ENCODE assay signal across 2 cellular contexts in genomic region chr2:62744603-62745002, GRCh38.
TF ChIP-seq lines count a peak whose summit lies in the region.

No MANE protein-coding gene starts in this region.

TF ChIP-seq in GM23338, 12 proteins besides CTCF, POLR2A, EP300 and RAD21 (continued from another document):
- TF ChIP-seq, protein P1, sequence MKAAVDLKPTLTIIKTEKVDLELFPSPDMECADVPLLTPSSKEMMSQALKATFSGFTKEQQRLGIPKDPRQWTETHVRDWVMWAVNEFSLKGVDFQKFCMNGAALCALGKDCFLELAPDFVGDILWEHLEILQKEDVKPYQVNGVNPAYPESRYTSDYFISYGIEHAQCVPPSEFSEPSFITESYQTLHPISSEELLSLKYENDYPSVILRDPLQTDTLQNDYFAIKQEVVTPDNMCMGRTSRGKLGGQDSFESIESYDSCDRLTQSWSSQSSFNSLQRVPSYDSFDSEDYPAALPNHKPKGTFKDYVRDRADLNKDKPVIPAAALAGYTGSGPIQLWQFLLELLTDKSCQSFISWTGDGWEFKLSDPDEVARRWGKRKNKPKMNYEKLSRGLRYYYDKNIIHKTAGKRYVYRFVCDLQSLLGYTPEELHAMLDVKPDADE (IDR thresholded peaks at IDR 0.05), result no peak
- TF ChIP-seq, protein P2, sequence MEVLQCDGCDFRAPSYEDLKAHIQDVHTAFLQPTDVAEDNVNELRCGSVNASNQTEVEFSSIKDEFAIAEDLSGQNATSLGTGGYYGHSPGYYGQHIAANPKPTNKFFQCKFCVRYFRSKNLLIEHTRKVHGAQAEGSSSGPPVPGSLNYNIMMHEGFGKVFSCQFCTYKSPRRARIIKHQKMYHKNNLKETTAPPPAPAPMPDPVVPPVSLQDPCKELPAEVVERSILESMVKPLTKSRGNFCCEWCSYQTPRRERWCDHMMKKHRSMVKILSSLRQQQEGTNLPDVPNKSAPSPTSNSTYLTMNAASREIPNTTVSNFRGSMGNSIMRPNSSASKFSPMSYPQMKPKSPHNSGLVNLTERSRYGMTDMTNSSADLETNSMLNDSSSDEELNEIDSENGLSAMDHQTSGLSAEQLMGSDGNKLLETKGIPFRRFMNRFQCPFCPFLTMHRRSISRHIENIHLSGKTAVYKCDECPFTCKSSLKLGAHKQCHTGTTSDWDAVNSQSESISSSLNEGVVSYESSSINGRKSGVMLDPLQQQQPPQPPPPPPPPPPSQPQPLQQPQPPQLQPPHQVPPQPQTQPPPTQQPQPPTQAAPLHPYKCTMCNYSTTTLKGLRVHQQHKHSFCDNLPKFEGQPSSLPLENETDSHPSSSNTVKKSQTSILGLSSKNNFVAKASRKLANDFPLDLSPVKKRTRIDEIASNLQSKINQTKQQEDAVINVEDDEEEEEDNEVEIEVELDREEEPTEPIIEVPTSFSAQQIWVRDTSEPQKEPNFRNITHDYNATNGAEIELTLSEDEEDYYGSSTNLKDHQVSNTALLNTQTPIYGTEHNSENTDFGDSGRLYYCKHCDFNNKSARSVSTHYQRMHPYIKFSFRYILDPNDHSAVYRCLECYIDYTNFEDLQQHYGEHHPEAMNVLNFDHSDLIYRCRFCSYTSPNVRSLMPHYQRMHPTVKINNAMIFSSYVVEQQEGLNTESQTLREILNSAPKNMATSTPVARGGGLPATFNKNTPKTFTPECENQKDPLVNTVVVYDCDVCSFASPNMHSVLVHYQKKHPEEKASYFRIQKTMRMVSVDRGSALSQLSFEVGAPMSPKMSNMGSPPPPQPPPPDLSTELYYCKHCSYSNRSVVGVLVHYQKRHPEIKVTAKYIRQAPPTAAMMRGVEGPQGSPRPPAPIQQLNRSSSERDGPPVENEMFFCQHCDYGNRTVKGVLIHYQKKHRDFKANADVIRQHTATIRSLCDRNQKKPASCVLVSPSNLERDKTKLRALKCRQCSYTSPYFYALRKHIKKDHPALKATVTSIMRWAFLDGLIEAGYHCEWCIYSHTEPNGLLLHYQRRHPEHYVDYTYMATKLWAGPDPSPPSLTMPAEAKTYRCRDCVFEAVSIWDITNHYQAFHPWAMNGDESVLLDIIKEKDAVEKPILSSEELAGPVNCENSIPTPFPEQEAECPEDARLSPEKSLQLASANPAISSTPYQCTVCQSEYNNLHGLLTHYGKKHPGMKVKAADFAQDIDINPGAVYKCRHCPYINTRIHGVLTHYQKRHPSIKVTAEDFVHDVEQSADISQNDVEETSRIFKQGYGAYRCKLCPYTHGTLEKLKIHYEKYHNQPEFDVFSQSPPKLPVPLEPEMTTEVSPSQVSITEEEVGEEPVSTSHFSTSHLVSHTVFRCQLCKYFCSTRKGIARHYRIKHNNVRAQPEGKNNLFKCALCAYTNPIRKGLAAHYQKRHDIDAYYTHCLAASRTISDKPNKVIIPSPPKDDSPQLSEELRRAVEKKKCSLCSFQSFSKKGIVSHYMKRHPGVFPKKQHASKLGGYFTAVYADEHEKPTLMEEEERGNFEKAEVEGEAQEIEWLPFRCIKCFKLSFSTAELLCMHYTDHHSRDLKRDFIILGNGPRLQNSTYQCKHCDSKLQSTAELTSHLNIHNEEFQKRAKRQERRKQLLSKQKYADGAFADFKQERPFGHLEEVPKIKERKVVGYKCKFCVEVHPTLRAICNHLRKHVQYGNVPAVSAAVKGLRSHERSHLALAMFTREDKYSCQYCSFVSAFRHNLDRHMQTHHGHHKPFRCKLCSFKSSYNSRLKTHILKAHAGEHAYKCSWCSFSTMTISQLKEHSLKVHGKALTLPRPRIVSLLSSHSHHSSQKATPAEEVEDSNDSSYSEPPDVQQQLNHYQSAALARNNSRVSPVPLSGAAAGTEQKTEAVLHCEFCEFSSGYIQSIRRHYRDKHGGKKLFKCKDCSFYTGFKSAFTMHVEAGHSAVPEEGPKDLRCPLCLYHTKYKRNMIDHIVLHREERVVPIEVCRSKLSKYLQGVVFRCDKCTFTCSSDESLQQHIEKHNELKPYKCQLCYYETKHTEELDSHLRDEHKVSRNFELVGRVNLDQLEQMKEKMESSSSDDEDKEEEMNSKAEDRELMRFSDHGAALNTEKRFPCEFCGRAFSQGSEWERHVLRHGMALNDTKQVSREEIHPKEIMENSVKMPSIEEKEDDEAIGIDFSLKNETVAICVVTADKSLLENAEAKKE (CRISPR knock-in tag; IDR thresholded peaks at IDR 0.05), result no peak
- no peak for TF ChIP-seq JUNB (IDR thresholded peaks at IDR 0.05; ENCODE audit: unreplicated experiment)
- TF ChIP-seq EZH2 (IDR thresholded peaks at IDR 0.05; ENCODE audit: low read depth, unreplicated experiment), result no peak
- TF ChIP-seq ZNF114 (CRISPR knock-in tag; IDR thresholded peaks at IDR 0.05), result no peak

TF ChIP-seq in K562, 482 proteins besides CTCF, POLR2A, EP300 and RAD21 (continued from another document):
- TF ChIP-seq, protein P3, sequence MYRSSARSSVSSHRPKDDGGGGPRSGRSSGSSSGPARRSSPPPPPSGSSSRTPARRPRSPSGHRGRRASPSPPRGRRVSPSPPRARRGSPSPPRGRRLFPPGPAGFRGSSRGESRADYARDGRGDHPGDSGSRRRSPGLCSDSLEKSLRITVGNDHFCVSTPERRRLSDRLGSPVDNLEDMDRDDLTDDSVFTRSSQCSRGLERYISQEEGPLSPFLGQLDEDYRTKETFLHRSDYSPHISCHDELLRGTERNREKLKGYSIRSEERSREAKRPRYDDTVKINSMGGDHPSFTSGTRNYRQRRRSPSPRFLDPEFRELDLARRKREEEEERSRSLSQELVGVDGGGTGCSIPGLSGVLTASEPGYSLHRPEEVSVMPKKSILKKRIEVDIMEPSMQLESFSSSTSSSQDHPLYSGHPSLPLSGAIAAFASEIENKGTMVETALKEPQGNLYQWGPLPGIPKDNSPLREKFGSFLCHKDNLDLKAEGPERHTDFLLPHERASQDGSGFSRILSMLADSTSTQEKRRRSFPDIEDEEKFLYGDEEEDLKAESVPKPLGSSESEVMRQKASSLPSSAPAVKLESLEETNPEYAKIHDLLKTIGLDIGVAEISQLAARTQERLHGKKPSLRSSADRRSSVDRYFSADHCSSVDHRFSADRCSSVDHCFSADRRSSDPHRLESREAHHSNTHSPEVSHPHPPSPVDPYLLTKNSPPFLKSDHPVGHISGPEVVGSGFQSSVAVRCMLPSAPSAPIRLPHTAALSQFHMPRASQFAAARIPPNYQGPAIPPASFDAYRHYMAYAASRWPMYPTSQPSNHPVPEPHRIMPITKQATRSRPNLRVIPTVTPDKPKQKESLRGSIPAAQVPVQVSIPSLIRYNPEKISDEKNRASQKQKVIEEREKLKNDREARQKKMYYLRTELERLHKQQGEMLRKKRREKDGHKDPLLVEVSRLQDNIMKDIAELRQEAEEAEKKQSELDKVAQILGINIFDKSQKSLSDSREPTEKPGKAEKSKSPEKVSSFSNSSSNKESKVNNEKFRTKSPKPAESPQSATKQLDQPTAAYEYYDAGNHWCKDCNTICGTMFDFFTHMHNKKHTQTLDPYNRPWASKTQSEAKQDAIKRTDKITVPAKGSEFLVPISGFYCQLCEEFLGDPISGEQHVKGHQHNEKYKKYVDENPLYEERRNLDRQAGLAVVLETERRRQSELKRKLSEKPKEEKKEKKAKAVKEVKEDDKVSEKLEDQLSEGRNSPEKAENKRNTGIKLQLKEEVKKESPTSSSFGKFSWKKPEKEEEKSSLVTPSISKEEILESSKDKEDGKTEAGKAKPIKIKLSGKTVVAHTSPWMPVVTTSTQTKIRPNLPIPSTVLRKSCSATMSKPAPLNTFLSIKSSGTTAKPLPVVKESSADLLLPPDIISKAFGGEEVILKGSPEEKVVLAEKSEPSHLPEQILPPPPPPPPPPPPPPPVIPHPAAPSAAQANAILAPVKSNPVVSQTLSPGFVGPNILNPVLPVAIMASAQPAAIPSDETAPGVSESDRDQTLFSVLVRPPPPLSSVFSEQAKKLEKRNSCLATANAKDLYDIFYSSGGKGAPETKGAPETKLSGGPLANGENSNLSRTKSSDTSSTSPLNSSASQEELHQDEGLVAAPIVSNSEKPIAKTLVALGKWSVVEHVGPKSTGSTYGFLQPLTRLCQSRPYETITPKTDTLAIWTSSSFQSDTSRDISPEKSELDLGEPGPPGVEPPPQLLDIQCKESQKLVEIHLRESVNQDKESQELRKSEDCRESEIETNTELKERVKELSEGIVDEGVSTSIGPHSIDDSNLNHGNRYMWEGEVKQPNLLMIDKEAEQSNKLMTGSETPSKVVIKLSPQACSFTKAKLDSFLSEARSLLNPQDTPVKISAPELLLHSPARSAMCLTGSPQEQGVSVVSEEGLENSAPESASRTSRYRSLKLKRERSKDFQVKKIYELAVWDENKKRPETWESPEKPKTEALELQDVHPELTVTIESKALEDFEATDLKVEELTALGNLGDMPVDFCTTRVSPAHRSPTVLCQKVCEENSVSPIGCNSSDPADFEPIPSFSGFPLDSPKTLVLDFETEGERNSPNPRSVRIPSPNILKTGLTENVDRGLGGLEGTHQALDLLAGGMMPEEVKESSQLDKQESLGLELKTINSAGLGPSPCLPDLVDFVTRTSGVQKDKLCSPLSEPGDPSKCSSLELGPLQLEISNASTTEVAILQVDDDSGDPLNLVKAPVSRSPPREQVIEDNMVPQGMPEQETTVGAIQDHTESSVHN (IDR thresholded peaks at IDR 0.05; ENCODE audit: borderline replicate concordance in 1 of 2, low read depth in 1 of 2), result no peak
- TF ChIP-seq KAT7 (CRISPR knock-in tag; IDR thresholded peaks at IDR 0.05; ENCODE audit: borderline replicate concordance) (no peak), TARDBP (IDR thresholded peaks at IDR 0.05) (no peak), CBFA2T2 (conservative IDR thresholded peaks at IDR 0.05) (no peak), BRF2 (IDR thresholded peaks at IDR 0.05; ENCODE audit: borderline replicate concordance, insufficient read depth, insufficient read length) (no peak), ZNF778 (CRISPR knock-in tag; IDR thresholded peaks at IDR 0.05) (no peak), EHMT2 (IDR thresholded peaks at IDR 0.05) (no peak)
